In the genomic region with DNA sequence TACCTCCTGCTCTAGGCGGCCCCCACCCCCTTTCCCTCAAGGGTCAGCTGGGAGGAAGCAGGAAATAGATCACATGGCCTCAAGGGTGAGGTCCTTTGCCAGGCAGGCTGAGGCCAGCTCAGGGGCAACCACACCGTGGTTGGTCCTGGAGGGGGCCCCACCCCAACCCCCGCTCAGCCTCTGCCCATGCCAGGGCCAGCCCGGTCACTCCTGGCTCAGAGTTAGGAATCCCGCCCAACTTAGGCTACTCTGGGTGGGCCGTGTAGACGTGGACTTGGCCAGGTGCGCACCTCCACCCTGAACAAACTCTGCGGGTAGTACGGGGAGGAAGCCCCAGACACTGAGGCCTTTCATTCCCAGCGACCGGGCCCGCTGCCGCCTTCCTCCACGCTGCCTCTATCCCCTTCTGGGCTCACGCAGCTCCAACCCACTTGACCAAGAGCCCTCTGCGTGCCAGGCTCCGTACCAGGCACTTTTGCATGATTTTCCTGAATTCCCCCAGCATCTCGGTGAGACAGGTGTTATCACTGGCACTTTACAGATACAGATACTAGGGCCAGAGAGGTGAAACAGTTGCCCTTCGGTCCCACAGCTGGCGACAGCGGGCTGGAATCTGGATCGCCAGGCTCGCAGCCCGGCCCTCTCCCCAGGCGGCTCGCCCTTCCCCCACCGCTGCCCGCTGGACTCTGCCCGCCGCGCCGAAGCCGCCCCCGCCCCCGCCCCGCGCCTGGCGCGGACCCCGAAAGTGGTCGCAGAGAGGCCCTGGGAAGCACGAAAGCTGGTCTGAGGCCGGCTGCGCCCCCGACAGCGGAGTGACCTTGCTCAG, we compare ENCODE assay signal across 8 cellular contexts. TPM values are rescaled to one million over a fixed set of nuclear protein-coding genes. Genes with fewer than 3 reads are reported as not detected.
DNase-seq lines count a peak whose midpoint lies in the region; ATAC-seq and TF ChIP-seq lines count a peak whose summit lies in the region.

No MANE protein-coding gene starts in this region.

- no peaks in the 10 kb centered on the region for H3K27me3 ChIP-seq in Karpas-422 (ENCODE audit: low read length)

- H2AFZ ChIP-seq in Karpas-422 (ENCODE audit: low read length) = no peak overlapping the region

- 0 out of 2 replicates have a peak overlapping the region, but pooled peaks have one; percentile 21 for H3K27ac ChIP-seq in Karpas-422 (ENCODE audit: low read length)

- no peaks in the 10 kb centered on the region for H3K36me3 ChIP-seq in Karpas-422 (ENCODE audit: insufficient read depth, low read length)

- H3K79me2 ChIP-seq in Karpas-422 (ENCODE audit: low read length) = peaks cover 8% of the 10 kb centered on the region; the same call in 1 of the 2 replicates

- no peaks in the 10 kb centered on the region for H3K9me2 ChIP-seq in Karpas-422 (replicated peaks; ENCODE audit: insufficient read depth, low read length)

- no peak for TF ChIP-seq CTCF in omental fat pad (IDR thresholded peaks at IDR 0.05)

- H3K9me3 ChIP-seq in Karpas-422 (ENCODE audit: low read length) = no peaks in the 10 kb centered on the region

- peak overlapping the region; percentile 94 for H3K4me3 ChIP-seq in Karpas-422 (ENCODE audit: low read length)

- H4K20me1 ChIP-seq in Karpas-422 (ENCODE audit: insufficient read depth, low read depth, low read length) = no peaks in the 10 kb centered on the region

- H3K9ac ChIP-seq in Karpas-422 (ENCODE audit: low read length) = peak overlapping the region; percentile 94

- DNase-seq in COLO668 (lab: John Stamatoyannopoulos, UW; ENCODE audit: unreplicated experiment) (peak; percentile 92), Karpas-422 (peak; percentile 61), foreskin melanocyte (peak; percentile 40), omental fat pad (ENCODE audit: low spot score) (peak; percentile 49), SKM-1 (lab: John Stamatoyannopoulos, UW; ENCODE audit: unreplicated experiment) (no peak)
- peak; percentile 56 to 60 for DNase-seq in activated T-cell treated with anti-CD3 and anti-CD28 coated beads, Interleukin-2, amount 50 U/mL, for 48 hours

- H3K4me2 ChIP-seq in Karpas-422 (ENCODE audit: low read depth, low read length, poor library complexity, severe bottlenecking) = peak overlapping the region; percentile 90

- H3K4me1 ChIP-seq in Karpas-422 (ENCODE audit: low read length) = peaks cover 22% of the 10 kb centered on the region

- ATAC-seq in GM19463 (IDR thresholded peaks at IDR 0.05; ENCODE audit: unreplicated experiment) (peak; percentile 5), omental fat pad (ENCODE audit: low FRiP score) (peak; percentile 85), HG03378 (IDR thresholded peaks at IDR 0.05; ENCODE audit: unreplicated experiment) (no peak)

RNA-seq across cellular contexts. Expression of gene GALE, which starts 0.8 kb away (rescaled TPM):
- total RNA-seq in Karpas-422 (2014; rRNA removed; shearing (Covaris generic); ENCODE audit: low replicate concordance) = 16.8 and 39.7 TPM in 2 replicates
- 10 to 100 TPM; 15.6 to 19.4 (median 17.9) TPM for total RNA-seq in omental fat pad

RNA-seq across cellular contexts. Expression of gene LYPLA2, which starts 8.8 kb away (rescaled TPM):
- total RNA-seq in Karpas-422 (2014; rRNA removed; shearing (Covaris generic); ENCODE audit: low replicate concordance) = 43.1 and 69.8 TPM in 2 replicates
- total RNA-seq in omental fat pad = 10 to 100 TPM; 36.0 to 54.0 (median 40.3) TPM

RNA-seq across cellular contexts. Expression of gene PITHD1, which starts 21.6 kb away (rescaled TPM):
- total RNA-seq in Karpas-422 (2014; rRNA removed; shearing (Covaris generic); ENCODE audit: low replicate concordance) = 35.6 and 55.7 TPM in 2 replicates
- 10 to 100 TPM; 44.3 to 58.8 (median 51.7) TPM for total RNA-seq in omental fat pad

RNA-seq across cellular contexts. Expression of gene HMGCL, which starts 25.4 kb away (rescaled TPM):
- total RNA-seq in Karpas-422 (2014; rRNA removed; shearing (Covaris generic); ENCODE audit: low replicate concordance) = 25.6 and 45.2 TPM in 2 replicates
- 10 to 100 TPM; 19.2 to 47.1 (median 41.4) TPM for total RNA-seq in omental fat pad

RNA-seq across cellular contexts. Expression of gene ELOA, which starts 56.5 kb away (rescaled TPM):
- total RNA-seq in Karpas-422 (2014; rRNA removed; shearing (Covaris generic); ENCODE audit: low replicate concordance) = 14.6 and 16.9 TPM in 2 replicates
- total RNA-seq in omental fat pad = 10 to 100 TPM; 44.1 to 73.7 (median 54.1) TPM
